Comparison of ENCODE assay signal across 8 cellular contexts in the genomic region with DNA sequence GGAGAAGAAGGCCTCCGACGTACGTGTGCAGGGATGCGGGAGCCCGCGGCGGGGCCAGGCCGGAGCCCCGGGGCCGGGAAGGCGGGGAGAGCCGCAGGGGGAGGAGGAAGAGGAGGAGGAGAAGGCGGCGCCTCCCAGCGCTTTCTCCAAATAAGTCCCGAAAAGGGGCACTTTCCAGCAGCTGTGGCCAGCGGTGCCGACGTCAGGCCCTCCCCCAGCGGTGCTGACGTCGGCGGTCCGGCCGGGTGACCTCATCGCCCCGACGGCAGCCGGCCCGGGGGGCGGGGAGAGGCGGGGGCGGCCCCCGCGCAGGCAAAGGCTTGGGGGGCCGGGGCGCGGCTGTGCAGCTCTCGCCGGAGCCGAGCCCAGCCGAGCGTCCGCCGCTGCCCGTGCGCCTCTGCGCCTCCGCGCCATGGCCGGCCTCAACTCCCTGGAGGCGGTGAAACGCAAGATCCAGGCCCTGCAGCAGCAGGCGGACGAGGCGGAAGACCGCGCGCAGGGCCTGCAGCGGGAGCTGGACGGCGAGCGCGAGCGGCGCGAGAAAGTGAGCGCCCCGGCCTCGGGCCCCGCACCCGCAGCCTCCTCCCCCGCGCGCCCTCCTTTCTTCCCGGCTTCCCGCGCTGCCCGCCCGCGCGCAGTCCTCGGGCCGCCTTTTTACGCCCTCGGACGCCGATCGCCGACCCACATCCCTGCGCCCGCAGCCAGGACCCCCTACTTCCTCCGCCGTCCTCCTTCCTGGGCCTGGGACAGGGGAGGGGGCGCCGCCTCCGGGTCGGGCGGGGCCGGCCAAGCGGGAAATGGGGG. TPM values are rescaled to one million over a fixed set of nuclear protein-coding genes. Genes with fewer than 3 reads are reported as not detected.
DNase-seq lines count a peak whose midpoint lies in the region; ATAC-seq and TF ChIP-seq lines count a peak whose summit lies in the region.

A gene (plus strand): TSS at position 342 of the 804 bp plus-strand sequence. CDS start 71 bp downstream, at position 413.

- H3K4me1 ChIP-seq in OCI-LY7 (ENCODE audit: insufficient read depth, low read length, poor library complexity, severe bottlenecking) (peaks cover 56% of the 10 kb centered on the region), esophagus (ENCODE audit: control insufficient read depth in 2 of 2, insufficient read depth in 2 of 2, low read length in 1 of 2) (peaks cover 0 to 6% of the 10 kb centered on the region in 2 donors), mucosa of stomach (ENCODE audit: control insufficient read depth, insufficient read depth, low read length) (peaks cover 59% of the 10 kb centered on the region)

- no peaks in the 10 kb centered on the region for H3K9me2 ChIP-seq in OCI-LY7 (ENCODE audit: insufficient read depth, low read length)

- H4K20me1 ChIP-seq in OCI-LY7 (ENCODE audit: insufficient read depth, low read length): peaks cover 10% of the 10 kb centered on the region

- POLR2A ChIA-PET in OCI-LY7 (lab: Charles Lee): interaction anchor here (0.6 to 1.8 kb wide), 7 partner anchors 10 to 1567 kb away, joined by 3 to 7 read pairs (median 3); a partner anchor contains a TSS

- H3K9ac ChIP-seq in mucosa of stomach (ENCODE audit: low read length): peak within 1 kb of the TSS; percentile 69

- peak within 1 kb of the TSS; percentile 97 for H3K4me2 ChIP-seq in OCI-LY7 (ENCODE audit: low read length)

- intact Hi-C loops in OCI-LY7 (cut with micrococcal nuclease; ENCODE audit: unreplicated experiment): loop anchor here (5.0 to 10.0 kb wide), 2 partner anchors 368 to 511 kb away; no protein-coding TSS in a partner anchor

- TF ChIP-seq CTCF in OCI-LY7 (conservative IDR thresholded peaks at IDR 0.05; ENCODE audit: low read length): no peak

- H3K27ac ChIP-seq in OCI-LY7 (ENCODE audit: low read depth, low read length, poor library complexity, severe bottlenecking) (peak within 1 kb of the TSS; percentile 96), esophagus (ENCODE audit: low read depth in 2 of 2, low read length in 1 of 2) (peak within 1 kb of the TSS; percentile 97 to 98)

- H3K36me3 ChIP-seq in OCI-LY7 (ENCODE audit: insufficient read depth, low read length) (peaks cover 13% of the 10 kb centered on the region), esophagus (ENCODE audit: control insufficient read depth in 2 of 2, insufficient read depth in 2 of 2, low read length in 1 of 2) (peaks cover 2 to 7% of the 10 kb centered on the region in 2 donors), mucosa of stomach (ENCODE audit: control insufficient read depth, insufficient read depth, low read length) (peaks cover 6% of the 10 kb centered on the region)

- H3K79me2 ChIP-seq in OCI-LY7 (ENCODE audit: insufficient read depth, low read depth, low read length): peaks cover 42% of the 10 kb centered on the region

- no peaks in the 10 kb centered on the region for H3K27me3 ChIP-seq in esophagus (ENCODE audit: control insufficient read depth in 1 of 2, insufficient read depth in 2 of 2, low read length in 2 of 2)
- no peaks in the 10 kb centered on the region for H3K27me3 ChIP-seq in mucosa of stomach (ENCODE audit: control insufficient read depth, insufficient read depth, low read length)

- DNase-seq in AG20443 (ENCODE audit: low spot score): peak; percentile 94
- DNase-seq in OCI-LY7 (ENCODE audit: low spot score): peak; percentile 67
- DNase-seq in activated T-cell treated with anti-CD3 and anti-CD28 coated beads for 48 hours (ENCODE audit: low read depth): peak; percentile 93
- DNase-seq in stimulated activated CD8-positive, alpha-beta memory T cell treated with anti-CD3 and anti-CD28 coated beads, Interleukin-4, amount 100 ng/mL, for 48 hours: peak; percentile 96

- no peaks in the 10 kb centered on the region for H3K9me3 ChIP-seq in OCI-LY7 (ENCODE audit: low read length)
- no peaks in the 10 kb centered on the region for H3K9me3 ChIP-seq in esophagus (ENCODE audit: control insufficient read depth in 2 of 2, insufficient read depth in 1 of 2, low read depth in 1 of 2, low read length in 1 of 2)
- H3K9me3 ChIP-seq in mucosa of stomach (ENCODE audit: control insufficient read depth, low read length): no peaks in the 10 kb centered on the region

- peak within 1 kb of the TSS; percentile 80 for H3K4me3 ChIP-seq in OCI-LY7 (ENCODE audit: low read depth, low read length, poor library complexity, severe bottlenecking)
- peak within 1 kb of the TSS; percentile 81 to 88 for H3K4me3 ChIP-seq in esophagus (ENCODE audit: low read depth in 1 of 2, low read length in 2 of 2)
- H3K4me3 ChIP-seq in mucosa of stomach (ENCODE audit: low read length): peak within 1 kb of the TSS; percentile 34

- WGBS in esophagus, 2 donors: 1% methylated on average over 89 to 101 of the region's 101 CpGs

- CTCF ChIA-PET in OCI-LY7 (lab: Charles Lee; ENCODE audit: unreplicated experiment): interaction anchor here (0.6 kb wide), 3 partner anchors 13 to 1552 kb away, joined by 4 to 7 read pairs (median 7); no protein-coding TSS in a partner anchor

- ATAC-seq in GM18907 (IDR thresholded peaks at IDR 0.05; ENCODE audit: unreplicated experiment): peak; percentile 55
- ATAC-seq in HG03354 (IDR thresholded peaks at IDR 0.05; ENCODE audit: poor library complexity, severe bottlenecking, unreplicated experiment): peak; percentile 57

- peak within 1 kb of the TSS; percentile 40 for H2AFZ ChIP-seq in OCI-LY7 (ENCODE audit: low read length)

- BruUV-seq in OCI-LY7 (replicated peaks; lab: Mats Ljungman, UMichigan): no TSS peak

RNA-seq across cellular contexts. Expression of the gene that starts here (rescaled TPM):
- 111 and 134 TPM in 2 replicates for total RNA-seq in OCI-LY7 (2014; rRNA removed; shearing (Covaris generic))
- total RNA-seq in OCI-LY7 (2022): 98.1 and 108 TPM in 2 replicates
- 100 to 1,000 TPM; 350 to 439 TPM for polyA plus RNA-seq in esophagus

Comparison
In these comparisons a context has a peak if more than half of its experiments do, and no peak if none do; other contexts are left out.
1. Peak in every context shown above with its lines: DNase-seq, ATAC-seq, H3K4me3 ChIP-seq and H3K27ac ChIP-seq.
2. H3K4me3 ChIP-seq: peak in every context shown above with its lines; median percentile 84 in esophagus; 80 in OCI-LY7; 34 in mucosa of stomach.